In the genomic region with DNA sequence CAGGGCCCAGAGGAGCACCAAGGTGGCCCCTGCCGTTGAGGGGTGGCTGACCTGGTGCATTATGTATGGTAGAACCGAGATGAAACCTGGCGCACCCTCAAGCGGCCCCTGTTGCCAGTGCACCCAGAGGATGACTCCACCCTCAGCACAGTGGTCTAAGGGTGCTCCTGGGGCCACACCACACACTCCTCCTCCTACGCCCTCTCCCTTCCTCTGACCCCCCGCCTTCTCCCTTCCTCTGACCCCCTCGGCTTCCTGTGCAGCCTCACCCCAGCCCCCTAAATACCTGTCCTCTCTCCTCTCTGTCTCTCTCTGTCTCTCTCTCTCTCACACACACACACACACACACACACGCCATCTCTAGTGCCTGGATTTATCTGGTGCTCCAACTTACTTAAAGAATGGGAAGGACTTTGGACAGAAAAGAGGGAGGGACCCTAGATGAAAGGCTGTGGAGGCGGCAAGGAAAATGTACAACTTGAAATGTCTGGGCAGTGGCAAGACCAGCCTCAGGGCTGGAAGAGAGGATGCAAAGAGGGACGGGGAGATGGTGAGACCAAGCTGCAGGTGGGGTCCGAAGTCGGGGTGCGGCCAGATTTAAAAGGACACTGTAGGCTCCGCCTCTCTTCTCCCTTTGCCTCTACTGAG, we compare ENCODE assay signal across 20 cellular contexts.
"Had no signal": no experiment of that assay in that cellular context is flagged by ENCODE, and none has a peak within 500 bp of the region (broad histone marks: within the 10 kb centered on the region; RNA-seq: fewer than 3 reads in every experiment).

No MANE protein-coding gene starts in this region.

- H3K4me3 Mint-ChIP-seq: activated CD4-positive, alpha-beta memory T cell treated with anti-CD3 and anti-CD28 coated beads for 36 hours; activated naive CD8-positive, alpha-beta T cell; effector memory CD8-positive, alpha-beta T cell; nephron progenitor cell had no signal

- H3K36me3 ChIP-seq: cardiac muscle cell, prostate gland, right atrium auricular region, uterus had no signal

- H3K36me3 Mint-ChIP-seq: activated CD4-positive, alpha-beta memory T cell treated with anti-CD3 and anti-CD28 coated beads for 36 hours; activated naive CD8-positive, alpha-beta T cell had no signal

- H3K9me3 ChIP-seq: prostate gland, right atrium auricular region, uterus had no signal

- ATAC-seq: effector memory CD8-positive, alpha-beta T cell; left lobe of liver had no signal

- H3K4me3 ChIP-seq: cardiac muscle cell, lung, prostate gland, right atrium auricular region, skin epidermis, uterus had no signal

- H3K27ac ChIP-seq: cardiac muscle cell, prostate gland, right atrium auricular region, skin epidermis, uterus had no signal

- FAIRE-seq: keratinocyte had no signal

- H3K4me1 ChIP-seq: prostate gland, right atrium auricular region, uterus had no signal

- H3K27ac Mint-ChIP-seq: activated CD4-positive, alpha-beta memory T cell treated with anti-CD3 and anti-CD28 coated beads for 36 hours; activated naive CD8-positive, alpha-beta T cell; effector memory CD8-positive, alpha-beta T cell; nephron progenitor cell had no signal

- H3K27me3 ChIP-seq: cardiac muscle cell, right atrium auricular region, uterus had no signal

- DNase-seq: activated CD4-positive, alpha-beta memory T cell treated with anti-CD3 and anti-CD28 coated beads for 36 hours; activated T-cell treated with anti-CD3 and anti-CD28 coated beads for 4 hours; amniotic stem cell; dermis blood vessel endothelial cell; effector memory CD8-positive, alpha-beta T cell; foreskin fibroblast; hypothalamus; nephron progenitor cell; stimulated activated CD4-positive, alpha-beta T cell treated with anti-CD3 and anti-CD28 coated beads, Interleukin-15, amount 100 ng/mL, for 24 hours; stimulated activated CD4-positive, alpha-beta T cell treated with anti-CD3 and anti-CD28 coated beads, Interleukin-2, amount 100 ng/mL, for 48 hours; SW 1271; uterus had no signal

- H3K9me3 Mint-ChIP-seq: activated CD4-positive, alpha-beta memory T cell treated with anti-CD3 and anti-CD28 coated beads for 36 hours; effector memory CD8-positive, alpha-beta T cell; nephron progenitor cell had no signal

- H3K4me1 Mint-ChIP-seq: nephron progenitor cell had no signal
